Comparison of ENCODE assay signal across 8 cellular contexts in genomic region chr1:10474613-10475507, GRCh38. TPM values are rescaled to one million over a fixed set of nuclear protein-coding genes. Genes with fewer than 3 reads are reported as not detected.
DNase-seq lines count a peak whose midpoint lies in the region; ATAC-seq and TF ChIP-seq lines count a peak whose summit lies in the region.

TSS of gene PEX14 (plus strand) at chr1:10474950. CDS start at chr1:10474967, 17 bp downstream.

- H3K4me1 ChIP-seq in endocrine pancreas (ENCODE audit: control insufficient read depth, insufficient read depth, low read length) (peaks cover 6% of the 10 kb centered on the region), mesenchymal stem cell (ENCODE audit: control insufficient read depth, insufficient read depth, low read depth, low read length) (peaks cover 5% of the 10 kb centered on the region)

- H2AFZ ChIP-seq in mesenchymal stem cell (ENCODE audit: low read depth, low read length) = peak within 1 kb of the TSS; percentile 47

- H3K14ac ChIP-seq in mesenchymal stem cell (ENCODE audit: low read length in 2 of 2) = no peak within 1 kb of the TSS

- peak within 1 kb of the TSS; percentile 62 for H2BK120ac ChIP-seq in mesenchymal stem cell (ENCODE audit: low read depth, low read length)

- H3K79me1 ChIP-seq in mesenchymal stem cell (replicated peaks; ENCODE audit: low read length, poor library complexity, severe bottlenecking) = peaks cover 15% of the 10 kb centered on the region

- H4K91ac ChIP-seq in mesenchymal stem cell (ENCODE audit: low read length) = peak within 1 kb of the TSS; percentile 86

- no peaks in the 10 kb centered on the region for H3K27me3 Mint-ChIP-seq in CD14-positive monocyte (ENCODE audit: low read depth in 3 of 3)

- no peak for TF ChIP-seq CTCF in CD14-positive monocyte (IDR thresholded peaks at IDR 0.05)

- H2AK5ac ChIP-seq in mesenchymal stem cell (ENCODE audit: low read length, severe bottlenecking) = no peak within 1 kb of the TSS

- H3K4me3 ChIP-seq in endocrine pancreas (ENCODE audit: control insufficient read depth, insufficient read depth, low read length) (peak within 1 kb of the TSS; percentile 79), mesenchymal stem cell (ENCODE audit: insufficient read depth in 1 of 2, low read depth in 1 of 2, low read length in 2 of 2) (peak within 1 kb of the TSS; percentile 80 to 99)

- H3K27ac Mint-ChIP-seq in CD14-positive monocyte = peak within 1 kb of the TSS; percentile 78 to 92 (median 87)

- no peaks in the 10 kb centered on the region for H3K36me3 ChIP-seq in endocrine pancreas (ENCODE audit: control insufficient read depth, insufficient read depth, low read length)
- H3K36me3 ChIP-seq in mesenchymal stem cell (ENCODE audit: control insufficient read depth in 1 of 2, insufficient read depth in 2 of 2, low read depth in 1 of 2, low read length in 2 of 2) = no peaks in the 10 kb centered on the region

- H3K27ac ChIP-seq in mesenchymal stem cell (ENCODE audit: low read length, poor library complexity, severe bottlenecking) = no peak within 1 kb of the TSS

- H3K4me2 ChIP-seq in mesenchymal stem cell (ENCODE audit: low read length, poor library complexity, severe bottlenecking) = peak within 1 kb of the TSS; percentile 73

- peak within 1 kb of the TSS; percentile 37 for H2BK15ac ChIP-seq in mesenchymal stem cell (ENCODE audit: low read depth, poor library complexity, severe bottlenecking)

- ATAC-seq in GM19397 (IDR thresholded peaks at IDR 0.05; ENCODE audit: unreplicated experiment) = peak; percentile 62

- peaks cover 0 to 2% of the 10 kb centered on the region in 2 donors for H3K36me3 Mint-ChIP-seq in CD14-positive monocyte

- peak within 1 kb of the TSS in 1 of 2 experiments; percentile 15 for H2BK12ac ChIP-seq in mesenchymal stem cell (ENCODE audit: low read length in 2 of 2)

- peak within 1 kb of the TSS; percentile 96 for H4K8ac ChIP-seq in mesenchymal stem cell (ENCODE audit: low read length)

- peak; percentile 77 for DNase-seq in CD14-positive monocyte (ENCODE audit: low spot score)
- peak; percentile 53 for DNase-seq in HS-5 (ENCODE audit: low read depth)
- peak; percentile 89 for DNase-seq in NOMO-1 treated with DMSO at 0.1 percent for 48 hours (lab: John Stamatoyannopoulos, UW; ENCODE audit: unreplicated experiment)
- DNase-seq in activated CD8-positive, alpha-beta memory T cell treated with anti-CD3 and anti-CD28 coated beads for 4 hours (ENCODE audit: low read depth in 2 of 2) = peak; percentile 57 to 72
- DNase-seq in mesenchymal stem cell = peak; percentile 89
- peak; percentile 73 for DNase-seq in stimulated activated CD8-positive, alpha-beta memory T cell treated with anti-CD3 and anti-CD28 coated beads, Interleukin-12 subunit alpha, Interleukin-12 subunit beta, amount 100 ng/mL, for 24 hours (ENCODE audit: extremely low read depth)

- H2BK5ac ChIP-seq in mesenchymal stem cell (ENCODE audit: low read depth, low read length, poor library complexity, severe bottlenecking) = no peak within 1 kb of the TSS

- no peaks in the 10 kb centered on the region for H3K9me3 ChIP-seq in endocrine pancreas (ENCODE audit: control insufficient read depth, low read length)
- no peaks in the 10 kb centered on the region for H3K9me3 ChIP-seq in mesenchymal stem cell (ENCODE audit: control insufficient read depth, low read length)

- H3K9me3 Mint-ChIP-seq in CD14-positive monocyte = no peaks in the 10 kb centered on the region

- 15% methylated on average over 41 of the region's 50 CpGs for whole genome bisulfite sequencing in mesenchymal stem cell

- H3K9ac ChIP-seq in endocrine pancreas (ENCODE audit: control insufficient read depth, insufficient read depth, low read length) (peak within 1 kb of the TSS; percentile 80), mesenchymal stem cell (ENCODE audit: low read length) (peak within 1 kb of the TSS; percentile 94)

- H3K18ac ChIP-seq in mesenchymal stem cell (ENCODE audit: low read depth in 1 of 2, low read length in 2 of 2) = peak within 1 kb of the TSS in 1 of 2 experiments; percentile 50

- intact Hi-C loops in CD14-positive monocyte (cut with micrococcal nuclease) = loop anchor here (5.0 to 10.0 kb wide), 3 partner anchors 43 to 90 kb away; partner anchors contain the start of gene CENPS (in 1 of the 2)

- H3K27me3 ChIP-seq in endocrine pancreas (ENCODE audit: control insufficient read depth, insufficient read depth, low read length) (no peaks in the 10 kb centered on the region), mesenchymal stem cell (ENCODE audit: control insufficient read depth in 1 of 2, insufficient read depth in 1 of 2, low read length in 2 of 2) (no peaks in the 10 kb centered on the region)

- peak within 1 kb of the TSS in 1 of 2 experiments; percentile 94 for H3K4ac ChIP-seq in mesenchymal stem cell (ENCODE audit: low read depth in 1 of 2, low read length in 2 of 2)

- H3K4me3 Mint-ChIP-seq in CD14-positive monocyte = peak within 1 kb of the TSS; percentile 94 to 96

- peaks cover 51% of the 10 kb centered on the region for H3K4me1 Mint-ChIP-seq in CD14-positive monocyte

- peak within 1 kb of the TSS in 1 of 2 experiments; percentile 70 for H3K23ac ChIP-seq in mesenchymal stem cell (ENCODE audit: low read length in 2 of 2)

RNA-seq across cellular contexts. Expression of gene PEX14, which starts in this region (rescaled TPM):
- polyA plus RNA-seq in CD14-positive monocyte = 1 to 10 TPM; 2.2 to 2.7 TPM
- 17.5 TPM for polyA plus RNA-seq in mesenchymal stem cell (2013, experiment 1 of 2)
- polyA plus RNA-seq in mesenchymal stem cell (2013, experiment 2 of 2) = 16.8 TPM
